In genomic region chr21:16563111-16563510, GRCh38 we compare ENCODE assay signal across 17 cellular contexts.
"Had no signal": no experiment of that assay in that cellular context is flagged by ENCODE, and none has a peak within 500 bp of the region (broad histone marks: within the 10 kb centered on the region; RNA-seq: fewer than 3 reads in every experiment).

No MANE protein-coding gene starts in this region.

- H3K27ac ChIP-seq: brain microvascular endothelial cell, esophagus squamous epithelium, psoas muscle, right lobe of liver, spleen, vagina had no signal

- FAIRE-seq: endothelial cell of umbilical vein had no signal

- H3K36me3 Mint-ChIP-seq: activated naive CD8-positive, alpha-beta T cell treated with anti-CD3 and anti-CD28 coated beads for 36 hours had no signal

- H3K9me3 Mint-ChIP-seq: activated naive CD8-positive, alpha-beta T cell treated with anti-CD3 and anti-CD28 coated beads for 36 hours; activated T-helper 1 cell treated with anti-CD3 and anti-CD28 coated beads, Interleukin-12 subunit alpha, Interleukin-12 subunit beta, Interleukin-2, Interleukin-4 antibody, amounts not matched to agents 30 ng/mL and 10 ng/mL and 1 ng/mL, durations not matched to agents 14 hours and 24 hours and 36 hours; central memory CD8-positive, alpha-beta T cell; mesothelial cell of epicardium had no signal

- H3K27ac Mint-ChIP-seq: activated naive CD8-positive, alpha-beta T cell treated with anti-CD3 and anti-CD28 coated beads for 36 hours; activated T-helper 1 cell treated with anti-CD3 and anti-CD28 coated beads, Interleukin-12 subunit alpha, Interleukin-12 subunit beta, Interleukin-2, Interleukin-4 antibody, amounts not matched to agents 30 ng/mL and 10 ng/mL and 1 ng/mL, durations not matched to agents 14 hours and 24 hours and 36 hours had no signal

- H3K9me3 ChIP-seq: esophagus squamous epithelium, psoas muscle, right lobe of liver, spleen, vagina had no signal

- H3K27me3 ChIP-seq: brain microvascular endothelial cell, esophagus squamous epithelium, right lobe of liver, spleen, vagina had no signal

- H3K4me3 Mint-ChIP-seq: activated naive CD8-positive, alpha-beta T cell treated with anti-CD3 and anti-CD28 coated beads for 36 hours; activated T-helper 1 cell treated with anti-CD3 and anti-CD28 coated beads, Interleukin-12 subunit alpha, Interleukin-12 subunit beta, Interleukin-2, Interleukin-4 antibody, amounts not matched to agents 30 ng/mL and 10 ng/mL and 1 ng/mL, durations not matched to agents 14 hours and 24 hours and 36 hours; central memory CD8-positive, alpha-beta T cell; mesothelial cell of epicardium had no signal

- H3K4me1 Mint-ChIP-seq: activated naive CD8-positive, alpha-beta T cell treated with anti-CD3 and anti-CD28 coated beads for 36 hours; central memory CD8-positive, alpha-beta T cell had no signal

- H3K36me3 ChIP-seq: brain microvascular endothelial cell, right lobe of liver, spleen, vagina had no signal

- H3K4me3 ChIP-seq: esophagus squamous epithelium, psoas muscle, right lobe of liver, spleen, vagina had no signal

- ATAC-seq: activated CD4-positive, CD25-positive, alpha-beta regulatory T cell treated with anti-CD3 and anti-CD28 coated beads, Interleukin-2, amount 50 U/mL, for 24 hours; psoas muscle had no signal

- H3K4me1 ChIP-seq: spleen had no signal

- H3K27me3 Mint-ChIP-seq: activated naive CD8-positive, alpha-beta T cell treated with anti-CD3 and anti-CD28 coated beads for 36 hours; central memory CD8-positive, alpha-beta T cell had no signal

- DNase-seq: activated naive CD8-positive, alpha-beta T cell treated with anti-CD3 and anti-CD28 coated beads for 36 hours; amygdala; brain microvascular endothelial cell; cortex of kidney; effector CD4-positive, alpha-beta T cell; esophagus squamous epithelium; hippocampal formation; psoas muscle; spleen; T1000 had no signal
